8 cellular contexts compared by ENCODE assay signal in the genomic region with DNA sequence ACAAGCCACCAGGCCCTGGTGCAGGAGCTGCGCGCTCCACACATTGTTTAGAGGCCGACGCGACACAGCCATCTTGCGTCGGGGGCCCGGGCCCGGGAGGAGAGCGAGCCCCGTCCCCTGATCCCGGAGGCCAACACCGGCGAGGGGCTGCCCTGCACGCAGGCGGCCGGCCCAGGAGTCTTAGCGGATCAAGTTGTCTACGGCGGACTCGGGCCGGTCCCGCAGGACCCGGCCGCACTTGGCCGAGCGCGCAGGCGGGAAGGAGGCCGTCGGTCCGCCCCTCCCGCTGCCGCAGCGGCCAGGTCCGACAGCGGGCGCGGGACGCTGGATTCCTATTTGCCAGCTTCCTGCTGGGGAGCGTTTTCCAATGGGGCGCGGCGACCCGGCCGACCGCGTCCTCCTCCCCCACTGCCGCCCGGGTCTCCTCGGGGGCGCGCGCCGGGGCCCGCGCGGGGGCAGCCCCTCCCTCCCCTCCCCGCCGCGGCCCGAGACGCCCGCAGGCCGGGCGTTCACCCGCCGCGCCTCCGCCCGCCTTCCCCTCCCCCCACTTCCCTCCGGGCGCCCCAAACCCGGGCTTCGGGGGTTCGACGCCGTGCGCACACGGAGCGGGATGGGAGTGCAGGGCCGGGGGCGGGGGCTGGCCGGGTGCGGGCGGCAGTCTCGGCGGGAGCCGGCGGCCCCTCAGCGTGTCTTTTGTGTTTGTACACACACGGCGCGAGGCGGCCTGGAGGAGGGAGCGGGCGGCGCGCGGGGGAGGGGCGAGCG. TPM values are rescaled to one million over a fixed set of nuclear protein-coding genes. Genes with fewer than 3 reads are reported as not detected.
DNase-seq lines count a peak whose midpoint lies in the region; TF ChIP-seq lines count a peak whose summit lies in the region.

No MANE protein-coding gene starts in this region.

- intact Hi-C loops in posterior cingulate gyrus (cut with DNase I): loop anchor here (1.0 to 10.0 kb wide), 3 partner anchors 21 to 633 kb away; partner anchors contain the start of genes ACBD3 and LBR

- peaks cover 0 to 34% of the 10 kb centered on the region in 2 donors for H3K4me1 ChIP-seq in right atrium auricular region

- CTCF ChIA-PET in GM10248 (lab: Yijun Ruan, JAX): interaction anchor here (0.8 to 2.2 kb wide), 7 partner anchors 10 to 75 kb away, joined by 3 to 8 read pairs (median 5); no protein-coding TSS in a partner anchor
- CTCF ChIA-PET in RWPE1 (lab: Yijun Ruan, JAX): interaction anchor here (0.6 to 1.8 kb wide), 7 partner anchors 11 to 157 kb away, joined by 3 to 7 read pairs (median 3); partner anchors contain the start of gene SDE2

- no peaks in the 10 kb centered on the region for H3K9me3 ChIP-seq in right atrium auricular region

- POLR2A ChIA-PET in GM10248 (lab: Yijun Ruan, JAX): interaction anchor here (0.6 to 2.1 kb wide), 18 partner anchors 8 to 633 kb away, joined by 3 to 23 read pairs (median 4); partner anchors contain the start of genes PYCR2 and SDE2
- POLR2A ChIA-PET in RWPE1 (lab: Yijun Ruan, JAX; ENCODE audit: low non-redundant PET): interaction anchor here (0.6 to 1.7 kb wide), 13 partner anchors 9 to 88 kb away, joined by 3 to 6 read pairs (median 4); partner anchors contain the start of gene SDE2

- H3K36me3 ChIP-seq in right atrium auricular region: peaks cover 10% of the 10 kb centered on the region

- H3K27me3 ChIP-seq in right atrium auricular region: no peaks in the 10 kb centered on the region

- peak overlapping the region; percentile 75 to 81 for H3K4me3 ChIP-seq in right atrium auricular region

- H3K27ac ChIP-seq in RWPE1 (peak overlapping the region; percentile 99), angular gyrus (ENCODE audit: low read depth, low read length) (peak overlapping the region; percentile 98), right atrium auricular region (peak overlapping the region; percentile 94 to 99)

- DNase-seq in GM10248 (ENCODE audit: extremely low spot score) (peak; percentile 62), GOT3 (lab: John Stamatoyannopoulos, UW) (peak; percentile 64), KG1 (lab: John Stamatoyannopoulos, UW) (peak; percentile 30), RWPE1 (ENCODE audit: low spot score) (peak; percentile 92), right atrium auricular region (ENCODE audit: low spot score) (peak; percentile 67), posterior cingulate gyrus (peak; percentile 61 to 95 (median 72)), germinal center (ENCODE audit: low spot score) (no peak)

- TF ChIP-seq CTCF in GM10248 (IDR thresholded peaks at IDR 0.05; ENCODE audit: control extremely low read depth, extremely low read depth, low read depth, missing control alignments): no peak
- no peak for TF ChIP-seq CTCF in RWPE1 (conservative IDR thresholded peaks at IDR 0.05; ENCODE audit: low read depth)
- TF ChIP-seq CTCF in right atrium auricular region (IDR thresholded peaks at IDR 0.05): no peak

RNA-seq across cellular contexts. Expression of gene H3-3A, which starts 0.5 kb away (rescaled TPM):
- total RNA-seq in right atrium auricular region: 100 to 1,000 TPM; 244 to 279 TPM
